In genomic region chr3:170102421-170102820, GRCh38 we compare ENCODE assay signal across 23 cellular contexts.
"Had no signal": no experiment of that assay in that cellular context is flagged by ENCODE, and none has a peak within 500 bp of the region (broad histone marks: within the 10 kb centered on the region; RNA-seq: fewer than 3 reads in every experiment).

No MANE protein-coding gene starts in this region.

- H3K27ac Mint-ChIP-seq: dendritic cell treated with granulocyte-macrophage colony-stimulating factor and Interleukin-4, amounts not matched to agents 40 ng/mL and 50 ng/mL, for 4 days; nephron; type B pancreatic cell had no signal

- DNase-seq: effector memory CD8-positive, alpha-beta T cell; esophagus squamous epithelium; foreskin fibroblast; glutamatergic neuron; immature natural killer cell; kidney; left cardiac atrium; left ventricle myocardium inferior; lower lobe of right lung; mesenchymal stem cell; midbrain; spleen; stimulated activated CD4-positive, alpha-beta T cell treated with anti-CD3 and anti-CD28 coated beads, Interleukin-15, amount 100 ng/mL, for 24 hours; stimulated activated CD4-positive, alpha-beta T cell treated with anti-CD3 and anti-CD28 coated beads, Interleukin-1b, Interleukin-23, amount 100 ng/mL, for 48 hours; stimulated activated CD4-positive, alpha-beta T cell treated with anti-CD3 and anti-CD28 coated beads, Interleukin-4, amount 100 ng/mL, for 4 hours; stimulated activated naive CD4-positive, alpha-beta T cell treated with Interleukin-2 at 50 U/mL for 16 hours; thyroid gland had no signal

- H3K27ac ChIP-seq: esophagus squamous epithelium, gastroesophageal sphincter, left ventricle myocardium inferior, lower lobe of right lung, spleen, suprapubic skin, thyroid gland had no signal

- H3K4me1 Mint-ChIP-seq: nephron had no signal

- H3K27me3 Mint-ChIP-seq: dendritic cell treated with granulocyte-macrophage colony-stimulating factor and Interleukin-4, amounts not matched to agents 40 ng/mL and 50 ng/mL, for 4 days; effector memory CD8-positive, alpha-beta T cell; type B pancreatic cell had no signal

- H3K27me3 ChIP-seq: esophagus squamous epithelium, gastroesophageal sphincter, spleen, suprapubic skin, thyroid gland had no signal

- H3K9me3 ChIP-seq: esophagus squamous epithelium, gastroesophageal sphincter, left ventricle myocardium inferior, lower lobe of right lung, spleen, suprapubic skin, thyroid gland had no signal

- ATAC-seq: effector memory CD8-positive, alpha-beta T cell; gastroesophageal sphincter; left cardiac atrium; lower lobe of right lung; sciatic nerve had no signal

- H3K4me3 ChIP-seq: esophagus squamous epithelium, gastroesophageal sphincter, left ventricle myocardium inferior, lower lobe of right lung, spleen, suprapubic skin, thyroid gland had no signal

- H3K4me3 Mint-ChIP-seq: dendritic cell treated with granulocyte-macrophage colony-stimulating factor and Interleukin-4, amounts not matched to agents 40 ng/mL and 50 ng/mL, for 4 days; effector memory CD8-positive, alpha-beta T cell; immature natural killer cell; nephron; type B pancreatic cell had no signal

- H3K9me3 Mint-ChIP-seq: dendritic cell treated with granulocyte-macrophage colony-stimulating factor and Interleukin-4, amounts not matched to agents 40 ng/mL and 50 ng/mL, for 4 days; effector memory CD8-positive, alpha-beta T cell; immature natural killer cell; nephron; type B pancreatic cell had no signal

- H3K4me1 ChIP-seq: esophagus squamous epithelium, gastroesophageal sphincter, left ventricle myocardium inferior, lower lobe of right lung, spleen, suprapubic skin, thyroid gland had no signal
